Comparison of ENCODE assay signal across 8 cellular contexts in the genomic region with DNA sequence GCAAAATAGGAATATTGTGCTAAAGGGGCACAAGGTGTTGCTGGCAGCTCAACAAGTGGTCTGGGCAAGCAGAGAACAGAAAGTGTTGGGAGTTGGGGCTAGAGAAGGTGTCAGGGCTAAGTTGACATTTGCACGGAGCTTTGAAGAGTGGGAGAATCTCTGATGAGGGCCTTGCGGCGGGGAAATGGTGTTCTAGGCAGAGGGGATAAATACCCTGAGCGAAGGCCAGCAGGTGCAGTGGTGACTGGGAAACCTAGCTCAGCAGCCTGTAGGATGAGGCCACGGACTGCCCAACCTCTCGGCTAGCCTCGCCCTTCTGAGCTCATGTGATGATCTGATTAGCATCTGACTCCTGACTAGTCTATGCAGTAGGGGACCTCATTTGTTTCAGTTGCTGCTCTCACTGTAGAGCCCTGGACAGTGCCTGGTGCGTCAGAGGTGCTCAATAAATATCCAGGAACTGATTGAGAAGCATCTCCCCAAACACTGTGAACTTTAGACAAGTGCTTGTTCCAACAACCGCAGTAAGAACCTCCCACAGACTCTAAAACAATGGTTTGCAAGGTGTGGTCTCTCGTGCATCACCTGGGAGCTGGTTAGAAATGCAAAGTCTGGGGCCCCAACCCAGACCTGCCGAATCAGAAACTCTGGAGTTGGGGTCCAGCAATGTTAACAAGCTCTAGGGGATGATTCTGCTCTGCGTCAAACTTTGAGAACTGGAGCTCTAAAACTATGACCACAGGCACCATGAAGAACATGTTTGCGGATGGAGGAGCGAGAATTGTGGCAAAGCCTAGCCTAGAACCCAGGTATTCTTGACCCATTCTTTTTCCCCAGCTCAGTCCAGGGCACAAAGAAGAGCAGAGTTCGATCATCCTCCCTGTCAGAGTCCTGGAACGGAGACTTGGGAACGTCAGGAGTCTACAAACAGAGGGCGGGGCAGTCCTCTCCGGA. TPM values are rescaled to one million over a fixed set of nuclear protein-coding genes. Genes with fewer than 3 reads are reported as not detected.
DNase-seq lines count a peak whose midpoint lies in the region; ATAC-seq, FAIRE-seq and TF ChIP-seq lines count a peak whose summit lies in the region.

No MANE protein-coding gene starts in this region.

- peaks cover 27% of the 10 kb centered on the region for H3K79me1 ChIP-seq in trophoblast cell (ENCODE audit: low read length)

- in situ Hi-C loops in GM23248 (cut with MboI) = no loop called here

- peak overlapping the region; percentile 27 for H2AK5ac ChIP-seq in trophoblast cell (ENCODE audit: low read length)

- DNase-seq in GM23248 (no peak), NT2/D1 (ENCODE audit: low read depth, low spot score) (no peak), epithelial cell of proximal tubule (ENCODE audit: low read depth) (no peak), trophoblast cell (peak; percentile 83 to 86), NCI-H1105 treated with DMSO at 0.1 percent for 48 hours (lab: John Stamatoyannopoulos, UW) (no peak), HCEC 1CT (no peak), D721Med (ENCODE audit: insufficient read length, low spot score) (no peak)

- H4K91ac ChIP-seq in trophoblast cell (ENCODE audit: low read depth, low read length) = peak overlapping the region; percentile 49

- no peak overlapping the region for H4K8ac ChIP-seq in trophoblast cell (ENCODE audit: low read depth, low read length)

- no peak overlapping the region; the same call in 1 of the 2 replicates for H2AFZ ChIP-seq in GM23248
- no peak overlapping the region for H2AFZ ChIP-seq in trophoblast cell (ENCODE audit: insufficient read depth, low read length, poor library complexity)

- H3K27ac ChIP-seq in GM23248 = no peak overlapping the region
- peak overlapping the region; percentile 29 for H3K27ac ChIP-seq in trophoblast cell (ENCODE audit: low read depth, low read length)

- H3K27me3 ChIP-seq in GM23248 (replicated peaks; ENCODE audit: insufficient read depth) (peaks cover 22% of the 10 kb centered on the region), NT2/D1 (ENCODE audit: insufficient read depth, insufficient read length) (peaks cover 81% of the 10 kb centered on the region), trophoblast cell (ENCODE audit: insufficient read depth, low read length) (peaks cover 16% of the 10 kb centered on the region)

- no peaks in the 10 kb centered on the region for H3K79me2 ChIP-seq in GM23248 (ENCODE audit: insufficient read depth)
- H3K79me2 ChIP-seq in trophoblast cell (ENCODE audit: control insufficient read depth, insufficient read depth, low read length, poor library complexity) = peaks cover 3% of the 10 kb centered on the region

- FAIRE-seq in D721Med (lab: Jason Lieb, UNC) = no peak

- no peak overlapping the region for H3K23ac ChIP-seq in trophoblast cell (ENCODE audit: low read length)

- no peaks in the 10 kb centered on the region for H3K36me3 ChIP-seq in GM23248 (ENCODE audit: low read depth)
- H3K36me3 ChIP-seq in NT2/D1 (ENCODE audit: insufficient read depth, insufficient read length, low read length) = no peaks in the 10 kb centered on the region
- no peaks in the 10 kb centered on the region for H3K36me3 ChIP-seq in trophoblast cell (ENCODE audit: control insufficient read depth in 1 of 2, insufficient read depth in 2 of 2, low read length in 2 of 2)

- H3K9ac ChIP-seq in GM23248 = no peak overlapping the region
- peak overlapping the region; percentile 12 for H3K9ac ChIP-seq in NT2/D1 (ENCODE audit: insufficient read length, low read depth)
- no peak overlapping the region for H3K9ac ChIP-seq in trophoblast cell (ENCODE audit: low read length)

- no peaks in the 10 kb centered on the region for H3K9me2 ChIP-seq in GM23248 (ENCODE audit: insufficient read depth)

- ATAC-seq in HG03280 (IDR thresholded peaks at IDR 0.05; ENCODE audit: unreplicated experiment) = no peak

- H3F3A ChIP-seq in GM23248 (ENCODE audit: insufficient read depth) = no peaks in the 10 kb centered on the region

- H4K20me1 ChIP-seq in GM23248 (ENCODE audit: insufficient read depth) = no peaks in the 10 kb centered on the region

- H3K4me2 ChIP-seq in GM23248 (ENCODE audit: unreplicated experiment) = no peak overlapping the region
- H3K4me2 ChIP-seq in trophoblast cell (ENCODE audit: low read length) = peak overlapping the region; percentile 57

- WGBS in GM23248 (ENCODE audit: low coverage in 1 of 2, low lambda C conversion rate in 2 of 2, missing lambda C conversion rate in 2 of 2), 2 experiments = 61 to 62% methylated on average over 19 of the region's 19 CpGs
- WGBS in trophoblast cell (ENCODE audit: extremely low coverage, insufficient coverage, insufficient read length) = no CpG with 5 or more reads among the region's 19 CpGs

- H3K4me1 ChIP-seq in GM23248 (ENCODE audit: insufficient read depth) = no peaks in the 10 kb centered on the region
- H3K4me1 ChIP-seq in NT2/D1 (ENCODE audit: insufficient read depth, insufficient read length) = peaks cover 41% of the 10 kb centered on the region
- peaks cover 37 to 42% of the 10 kb centered on the region in 2 experiments for H3K4me1 ChIP-seq in trophoblast cell (ENCODE audit: control insufficient read depth in 1 of 2, insufficient read depth in 2 of 2, low read length in 2 of 2)

- peak overlapping the region; percentile 18 for H2BK120ac ChIP-seq in trophoblast cell (ENCODE audit: insufficient read depth, low read length, poor library complexity)

- H3K4me3 ChIP-seq in GM23248 (peak overlapping the region; percentile 71), NT2/D1 (ENCODE audit: insufficient read length, low read depth) (peak overlapping the region; percentile 22), epithelial cell of proximal tubule (ENCODE audit: low read depth, low read length) (peak overlapping the region; percentile 12), trophoblast cell (ENCODE audit: low read depth, low read length) (no peak overlapping the region)

- H3K18ac ChIP-seq in trophoblast cell (ENCODE audit: low read length) = no peak overlapping the region

- H2BK12ac ChIP-seq in trophoblast cell (ENCODE audit: low read length) = no peak overlapping the region

- no peak overlapping the region for H3K4ac ChIP-seq in trophoblast cell (ENCODE audit: low read depth, low read length)

- H3K14ac ChIP-seq in trophoblast cell (ENCODE audit: low read length) = no peak overlapping the region

- no peaks in the 10 kb centered on the region for H3K9me3 ChIP-seq in GM23248 (ENCODE audit: low read depth)
- H3K9me3 ChIP-seq in NT2/D1 (ENCODE audit: insufficient read depth, low read length) = no peaks in the 10 kb centered on the region
- peaks cover 3% of the 10 kb centered on the region for H3K9me3 ChIP-seq in trophoblast cell (ENCODE audit: insufficient read depth, low read depth, low read length)

- H2BK5ac ChIP-seq in trophoblast cell (ENCODE audit: low read depth, low read length, poor library complexity) = peak overlapping the region; percentile 12

- no peak overlapping the region for H4K12ac ChIP-seq in trophoblast cell (ENCODE audit: low read depth, low read length)

- TF ChIP-seq CTCF in epithelial cell of proximal tubule (conservative IDR thresholded peaks at IDR 0.05; ENCODE audit: low read depth, low read length) (no peak), D721Med (IDR thresholded peaks at IDR 0.05; ENCODE audit: insufficient read depth, missing control alignments) (no peak)

RNA-seq across cellular contexts. Expression of a gene that starts 0.9 kb away (rescaled TPM):
- total RNA-seq in GM23248 (2014; rRNA removed; shearing (Covaris generic)) = not detected in 2 replicates
- polyA plus RNA-seq in GM23248 (2016; fragmentation: Nextera tagmentation; extraction: Ambion mirVana) = not detected in 2 replicates
- total RNA-seq in epithelial cell of proximal tubule = 0.52 and 0.72 TPM in 2 replicates
- polyA plus RNA-seq in trophoblast cell (2013) = 119 and 130 TPM in 2 replicates

Comparison
In these comparisons a context has a peak if more than half of its experiments do, and no peak if none do; other contexts are left out.
1. DNase-seq: peak in trophoblast cell (2 of 2); none in GM23248 (single experiment), NT2/D1 (single experiment), epithelial cell of proximal tubule (single experiment), NCI-H1105 treated with DMSO at 0.1 percent for 48 hours (single experiment), HCEC 1CT (single experiment) and D721Med (single experiment).